11 cellular contexts compared by ENCODE assay signal in genomic region chr1:10495475-10495817, GRCh38. TPM values are rescaled to one million over a fixed set of nuclear protein-coding genes. Genes with fewer than 3 reads are reported as not detected.
DNase-seq lines count a peak whose midpoint lies in the region; ATAC-seq lines count a peak whose summit lies in the region.
"Had no signal": no experiment of that assay in that cellular context is flagged by ENCODE, and none has a peak within 500 bp of the region (broad histone marks: within the 10 kb centered on the region; RNA-seq: fewer than 3 reads in every experiment).

No MANE protein-coding gene starts in this region.

- H3K36me3 Mint-ChIP-seq in activated CD8-positive, alpha-beta memory T cell treated with anti-CD3 and anti-CD28 coated beads, Interleukin-2, amount 10 ng/mL, durations not matched to agents 7 days and 5 days = peaks cover 7% of the 10 kb centered on the region
- peaks cover 8% of the 10 kb centered on the region for H3K36me3 Mint-ChIP-seq in activated naive CD8-positive, alpha-beta T cell treated with anti-CD3 and anti-CD28 coated beads, Interleukin-2, amount 10 ng/mL, durations not matched to agents 7 days and 5 days

- no peaks in the 10 kb centered on the region for H3K9me3 ChIP-seq in mucosa of rectum (ENCODE audit: control insufficient read depth in 2 of 2, low read length in 2 of 2)
- H3K9me3 ChIP-seq in thymus (ENCODE audit: control insufficient read depth) = no peaks in the 10 kb centered on the region
- H3K9me3 ChIP-seq: adrenal gland had no signal

- H3K36me3 ChIP-seq in mucosa of rectum (ENCODE audit: control insufficient read depth in 2 of 2, insufficient read depth in 2 of 2, low read length in 2 of 2) (peaks cover 6 to 7% of the 10 kb centered on the region in 2 donors), thymus (ENCODE audit: control insufficient read depth, insufficient read depth) (no peaks in the 10 kb centered on the region)
- H3K36me3 ChIP-seq: adrenal gland had no signal

- H3K4me1 Mint-ChIP-seq in activated CD8-positive, alpha-beta memory T cell treated with anti-CD3 and anti-CD28 coated beads, Interleukin-2, amount 10 ng/mL, durations not matched to agents 7 days and 5 days = peaks cover 54% of the 10 kb centered on the region
- H3K4me1 Mint-ChIP-seq in activated naive CD8-positive, alpha-beta T cell treated with anti-CD3 and anti-CD28 coated beads, Interleukin-2, amount 10 ng/mL, durations not matched to agents 7 days and 5 days = peaks cover 43% of the 10 kb centered on the region

- no peaks in the 10 kb centered on the region for H3K27me3 Mint-ChIP-seq in activated CD8-positive, alpha-beta memory T cell treated with anti-CD3 and anti-CD28 coated beads, Interleukin-2, amount 10 ng/mL, durations not matched to agents 7 days and 5 days
- no peaks in the 10 kb centered on the region for H3K27me3 Mint-ChIP-seq in activated naive CD8-positive, alpha-beta T cell treated with anti-CD3 and anti-CD28 coated beads, Interleukin-2, amount 10 ng/mL, durations not matched to agents 7 days and 5 days

- DNase-seq in activated CD8-positive, alpha-beta memory T cell treated with anti-CD3 and anti-CD28 coated beads, Interleukin-2, amount 10 ng/mL, durations not matched to agents 7 days and 5 days = no peak
- no peak for DNase-seq in activated CD8-positive, alpha-beta memory T cell treated with anti-CD3 and anti-CD28 coated beads, Interleukin-2, amount 50 U/mL, for 4 hours
- peak; percentile 45 for DNase-seq in activated naive CD8-positive, alpha-beta T cell treated with anti-CD3 and anti-CD28 coated beads, Interleukin-2, amount 10 ng/mL, durations not matched to agents 7 days and 5 days
- no peak for DNase-seq in inferior parietal cortex (ENCODE audit: extremely low spot score)
- no peak for DNase-seq in NCI-H187 treated with DMSO at 0.1 percent for 48 hours (lab: John Stamatoyannopoulos, UW)

- peak overlapping the region; percentile 97 for H3K27ac Mint-ChIP-seq in activated CD8-positive, alpha-beta memory T cell treated with anti-CD3 and anti-CD28 coated beads, Interleukin-2, amount 10 ng/mL, durations not matched to agents 7 days and 5 days
- H3K27ac Mint-ChIP-seq in activated naive CD8-positive, alpha-beta T cell treated with anti-CD3 and anti-CD28 coated beads, Interleukin-2, amount 10 ng/mL, durations not matched to agents 7 days and 5 days = peak overlapping the region; percentile 87

- peak overlapping the region; percentile 63 to 65 for H3K27ac ChIP-seq in mucosa of rectum (ENCODE audit: low read depth in 2 of 2, low read length in 2 of 2)
- peak overlapping the region; percentile 88 for H3K27ac ChIP-seq in thymus (ENCODE audit: low read depth)

- POLR2A ChIA-PET in activated naive CD8-positive, alpha-beta T cell treated with anti-CD3 and anti-CD28 coated beads, Interleukin-2, amount 10 ng/mL, durations not matched to agents 7 days and 5 days (lab: Charles Lee) = interaction anchor here (1.2 to 2.9 kb wide), 4 partner anchors 12 to 66 kb away, joined by 3 to 24 read pairs (median 12); partner anchors contain the start of gene CENPS

- 93% methylated on average over 10 of the region's 10 CpGs for WGBS in thymus

- CTCF ChIA-PET in activated CD8-positive, alpha-beta memory T cell treated with anti-CD3 and anti-CD28 coated beads, Interleukin-2, amount 10 ng/mL, durations not matched to agents 7 days and 5 days (lab: Charles Lee) = interaction anchor here (0.7 to 10.9 kb wide), 36 partner anchors 9 to 544 kb away, joined by 3 to 235 read pairs (median 5); partner anchors contain the start of genes CENPS, DFFA, PEX14 and PGD

- peak overlapping the region in 1 of 2 donors; percentile 65 for H3K9ac ChIP-seq in mucosa of rectum (ENCODE audit: low read depth in 1 of 2, low read length in 2 of 2)

- ATAC-seq in activated CD8-positive, alpha-beta memory T cell treated with anti-CD3 and anti-CD28 coated beads, Interleukin-2, amount 10 ng/mL, durations not matched to agents 7 days and 5 days = no peak
- ATAC-seq in activated naive CD8-positive, alpha-beta T cell treated with anti-CD3 and anti-CD28 coated beads, Interleukin-2, amount 10 ng/mL, durations not matched to agents 7 days and 5 days (ENCODE audit: low read depth) = no peak
- no peak for ATAC-seq in HG02938 (IDR thresholded peaks at IDR 0.05; ENCODE audit: unreplicated experiment)

- H3K4me3 Mint-ChIP-seq in activated CD8-positive, alpha-beta memory T cell treated with anti-CD3 and anti-CD28 coated beads, Interleukin-2, amount 10 ng/mL, durations not matched to agents 7 days and 5 days = peak overlapping the region; percentile 77
- H3K4me3 Mint-ChIP-seq in activated naive CD8-positive, alpha-beta T cell treated with anti-CD3 and anti-CD28 coated beads, Interleukin-2, amount 10 ng/mL, durations not matched to agents 7 days and 5 days = peak overlapping the region; percentile 84

- H3K9me3 Mint-ChIP-seq in activated CD8-positive, alpha-beta memory T cell treated with anti-CD3 and anti-CD28 coated beads, Interleukin-2, amount 10 ng/mL, durations not matched to agents 7 days and 5 days (ENCODE audit: low read depth) = no peaks in the 10 kb centered on the region
- no peaks in the 10 kb centered on the region for H3K9me3 Mint-ChIP-seq in activated naive CD8-positive, alpha-beta T cell treated with anti-CD3 and anti-CD28 coated beads, Interleukin-2, amount 10 ng/mL, durations not matched to agents 7 days and 5 days

- H3K27me3 ChIP-seq in mucosa of rectum (ENCODE audit: control insufficient read depth in 2 of 2, insufficient read depth in 2 of 2, low read length in 2 of 2) (no peaks in the 10 kb centered on the region), thymus (ENCODE audit: control insufficient read depth, insufficient read depth) (no peaks in the 10 kb centered on the region)
- H3K27me3 ChIP-seq: adrenal gland had no signal

- peak overlapping the region; percentile 54 to 77 for H3K4me3 ChIP-seq in mucosa of rectum (ENCODE audit: low read length in 2 of 2)
- peak overlapping the region; percentile 32 for H3K4me3 ChIP-seq in thymus (ENCODE audit: low read length)

- H3K4me1 ChIP-seq in mucosa of rectum (ENCODE audit: control insufficient read depth in 2 of 2, insufficient read depth in 2 of 2, low read length in 2 of 2) (peaks cover 9 to 10% of the 10 kb centered on the region in 2 donors), thymus (ENCODE audit: control insufficient read depth, insufficient read depth, low read length) (peaks cover 14% of the 10 kb centered on the region)

RNA-seq across cellular contexts. Expression of gene PEX14, which starts 20.7 kb away (rescaled TPM):
- 10 to 100 TPM; 24.4 to 27.5 TPM for total RNA-seq in activated CD8-positive, alpha-beta memory T cell treated with anti-CD3 and anti-CD28 coated beads, Interleukin-2, amount 10 ng/mL, durations not matched to agents 7 days and 5 days
- 10 to 100 TPM; 21.6 to 25.2 TPM for total RNA-seq in activated naive CD8-positive, alpha-beta T cell treated with anti-CD3 and anti-CD28 coated beads, Interleukin-2, amount 10 ng/mL, durations not matched to agents 7 days and 5 days
- 16.1 TPM for polyA plus RNA-seq in thymus

RNA-seq across cellular contexts. Expression of gene DFFA, which starts 23.1 kb away (rescaled TPM):
- 10 to 100 TPM; 40.9 to 45.1 TPM for total RNA-seq in activated CD8-positive, alpha-beta memory T cell treated with anti-CD3 and anti-CD28 coated beads, Interleukin-2, amount 10 ng/mL, durations not matched to agents 7 days and 5 days
- total RNA-seq in activated naive CD8-positive, alpha-beta T cell treated with anti-CD3 and anti-CD28 coated beads, Interleukin-2, amount 10 ng/mL, durations not matched to agents 7 days and 5 days = 10 to 100 TPM; 31.9 to 33.2 TPM
- polyA plus RNA-seq in thymus = 13.1 TPM

RNA-seq across cellular contexts. Expression of gene CORT, which starts 45.6 kb away (rescaled TPM):
- total RNA-seq in activated CD8-positive, alpha-beta memory T cell treated with anti-CD3 and anti-CD28 coated beads, Interleukin-2, amount 10 ng/mL, durations not matched to agents 7 days and 5 days = under 1 TPM in 1 of 2 experiments, not detected in 1; 0.73 TPM
- under 1 TPM; 0.31 to 0.39 TPM for total RNA-seq in activated naive CD8-positive, alpha-beta T cell treated with anti-CD3 and anti-CD28 coated beads, Interleukin-2, amount 10 ng/mL, durations not matched to agents 7 days and 5 days
- 0.71 TPM for polyA plus RNA-seq in thymus
- total RNA-seq: SK-MEL-5 had no signal
- polyA plus RNA-seq: AG04450 had no signal
